ENCODE assay signal across 1 cellular context in genomic region chr2:74094291-74094690, GRCh38.
TF ChIP-seq lines count a peak whose summit lies in the region.

No MANE protein-coding gene starts in this region.

TF ChIP-seq in GM23338, 12 proteins besides CTCF, POLR2A, EP300 and RAD21:
- TF ChIP-seq EZH2 (IDR thresholded peaks at IDR 0.05; ENCODE audit: low read depth, unreplicated experiment) (no peak), ZNF331 (CRISPR knock-in tag; IDR thresholded peaks at IDR 0.05; ENCODE audit: low read depth) (no peak), ZNF462 (CRISPR knock-in tag; IDR thresholded peaks at IDR 0.05) (no peak), EZH2phosphoT487 (IDR thresholded peaks at IDR 0.05; ENCODE audit: unreplicated experiment) (no peak), JUNB (IDR thresholded peaks at IDR 0.05; ENCODE audit: unreplicated experiment) (no peak)
